In genomic region chr1:162878000-162878596, GRCh38 we compare ENCODE assay signal across 8 cellular contexts. TPM values are rescaled to one million over a fixed set of nuclear protein-coding genes. Genes with fewer than 3 reads are reported as not detected.
A peak's percentile ranks its signal among the peaks of the same experiment; 100 is the strongest.
DNase-seq lines count a peak whose midpoint lies in the region; ATAC-seq, FAIRE-seq and TF ChIP-seq lines count a peak whose summit lies in the region.

No MANE protein-coding gene starts in this region.

- H3K27me3 Mint-ChIP-seq in CD8-positive, alpha-beta T cell (ENCODE audit: low read depth) = peaks cover 30% of the 10 kb centered on the region

- in situ Hi-C loops in K562 (cut with MboI) = no loop called here

- no peak overlapping the region for H3K4me3 Mint-ChIP-seq in CD8-positive, alpha-beta T cell

- intact Hi-C loops in K562 (cut with micrococcal nuclease) = loop anchor here (1.0 kb wide), 2 partner anchors 296 to 437 kb away; no protein-coding TSS in a partner anchor
- intact Hi-C loops in CD8-positive, alpha-beta T cell (cut with DNase I, micrococcal nuclease) = no loop called here

- CTCF ChIA-PET in HEK293 (lab: Yijun Ruan, JAX) = interaction anchor here (0.7 to 2.4 kb wide), 27 partner anchors 9 to 437 kb away, joined by 3 to 37 read pairs (median 4); partner anchors contain the start of gene RGS4
- CTCF ChIA-PET in K562 (lab: Yijun Ruan, JAX; ENCODE audit: low intra/inter-chr PET ratio) = interaction anchor here (0.7 to 2.2 kb wide), 5 partner anchors 293 to 438 kb away, joined by 3 to 9 read pairs (median 4); no protein-coding TSS in a partner anchor
- CTCF ChIA-PET in CD8-positive, alpha-beta T cell (lab: Charles Lee) = no interaction called here

- peak; percentile 97 for TF ChIP-seq CTCF in D721Med (IDR thresholded peaks at IDR 0.05; ENCODE audit: insufficient read depth, missing control alignments)
- peak; percentile 73 for TF ChIP-seq CTCF in HEK293 (tag by site-specific recombination; IDR thresholded peaks at IDR 0.05)
- TF ChIP-seq CTCF in K562 (IDR thresholded peaks at IDR 0.05 in 2 of 3, conservative IDR thresholded peaks at IDR 0.05 in 1 of 3; ENCODE audit: insufficient read depth in 2 of 3, low read depth in 1 of 3, low read length in 3 of 3) = peak; percentile 77 to 88 (median 84)
- TF ChIP-seq CTCF in CD8-positive, alpha-beta T cell (IDR thresholded peaks at IDR 0.05) = no peak

- no peaks in the 10 kb centered on the region for H3K9me3 Mint-ChIP-seq in CD8-positive, alpha-beta T cell

- DNase-seq in D721Med (ENCODE audit: insufficient read length, low spot score) = no peak
- DNase-seq in NCI-H774 (lab: John Stamatoyannopoulos, UW) = peak; percentile 72
- DNase-seq in K562 (ENCODE audit: extremely low read depth in 1 of 4, low spot score in 3 of 4) = peak; percentile 36 to 67 (median 40)
- DNase-seq in iris pigment epithelial cell (ENCODE audit: low read depth) = peak; percentile 87
- DNase-seq in substantia nigra (lab: John Stamatoyannopoulos, UW) = peak in 30 of 49 donors; percentile 1 to 36 (median 16)
- DNase-seq in CD8-positive, alpha-beta T cell = no peak
- no peak for DNase-seq in T-helper 9 cell

- H3K4me3 ChIP-seq in HEK293 (ENCODE audit: low read depth, low read length) = no peak overlapping the region
- H3K4me3 ChIP-seq in K562 = no peak overlapping the region
- H3K4me3 ChIP-seq in CD8-positive, alpha-beta T cell (ENCODE audit: low read depth, low read length) = no peak overlapping the region

- H3K79me2 ChIP-seq in K562 (ENCODE audit: control insufficient read depth, insufficient read depth, low read length) = no peaks in the 10 kb centered on the region

- BruUV-seq in K562 (replicated peaks; lab: Mats Ljungman, UMichigan) = no TSS peak

- H3K4me2 ChIP-seq in K562 (ENCODE audit: insufficient read depth, low read length) = no peak overlapping the region

- FAIRE-seq in D721Med (lab: Jason Lieb, UNC) = peak; percentile 95
- peak; percentile 88 for FAIRE-seq in K562 (lab: Jason Lieb, UNC)

- no peaks in the 10 kb centered on the region for H3K9me3 ChIP-seq in HEK293 (ENCODE audit: control insufficient read depth, insufficient read depth, low read depth, low read length)
- H3K9me3 ChIP-seq in K562 (replicated peaks; ENCODE audit: control insufficient read depth, insufficient read depth, low read depth, low read length) = no peaks in the 10 kb centered on the region
- H3K9me3 ChIP-seq in CD8-positive, alpha-beta T cell (ENCODE audit: low read length) = no peaks in the 10 kb centered on the region

- no peaks in the 10 kb centered on the region for H3K4me1 ChIP-seq in HEK293 (ENCODE audit: control insufficient read depth, insufficient read depth, low read length)
- no peaks in the 10 kb centered on the region for H3K4me1 ChIP-seq in K562 (replicated peaks in 1 of 2; ENCODE audit: control insufficient read depth in 2 of 2, insufficient read depth in 2 of 2, low read length in 2 of 2)
- H3K4me1 ChIP-seq in CD8-positive, alpha-beta T cell (ENCODE audit: insufficient read depth, low read length) = no peaks in the 10 kb centered on the region

- TF ChIP-seq POLR2A in K562 (conservative IDR thresholded peaks at IDR 0.05) = no peak

- H3K36me3 ChIP-seq in HEK293 (ENCODE audit: control insufficient read depth in 2 of 2, insufficient read depth in 1 of 2, low read length in 2 of 2) (no peaks in the 10 kb centered on the region), K562 (ENCODE audit: control insufficient read depth, insufficient read depth, low read length) (no peaks in the 10 kb centered on the region)
- no peaks in the 10 kb centered on the region for H3K36me3 ChIP-seq in CD8-positive, alpha-beta T cell (ENCODE audit: insufficient read depth, low read length)

- H4K20me1 ChIP-seq in K562 (replicated peaks; ENCODE audit: control insufficient read depth, insufficient read depth, low read length) = no peaks in the 10 kb centered on the region

- H3K9ac ChIP-seq in K562 (ENCODE audit: insufficient read depth in 1 of 2, low read depth in 2 of 2, low read length in 2 of 2) = no peak overlapping the region

- no peaks in the 10 kb centered on the region for H3K4me1 Mint-ChIP-seq in CD8-positive, alpha-beta T cell (ENCODE audit: low read depth)

- 0% methylated on average over 4 of the region's 4 CpGs for WGBS in K562 (ENCODE audit: insufficient coverage, low coverage, missing lambda C conversion rate)

- peak; percentile 87 for ATAC-seq in K562
- ATAC-seq in CD8-positive, alpha-beta T cell = no peak

- no peaks in the 10 kb centered on the region for H3K9me1 ChIP-seq in K562 (ENCODE audit: control insufficient read depth, insufficient read depth, low read length)

- no peak for TF ChIP-seq EP300 in K562 (IDR thresholded peaks at IDR 0.05; ENCODE audit: low read length)

- H3K27ac ChIP-seq in HEK293 (ENCODE audit: extremely low read depth, low read depth, low read length) (no peak overlapping the region), K562 (ENCODE audit: extremely low read depth, low read depth, low read length) (no peak overlapping the region), substantia nigra (ENCODE audit: low read depth, low read length, poor library complexity, severe bottlenecking) (no peak overlapping the region)
- no peak overlapping the region for H3K27ac ChIP-seq in CD8-positive, alpha-beta T cell (ENCODE audit: low read depth, low read length)

- H3K27me3 ChIP-seq in K562 (ENCODE audit: control insufficient read depth in 2 of 2, insufficient read depth in 2 of 2, low read length in 2 of 2) = peaks cover 0 to 8% of the 10 kb centered on the region in 2 experiments; a peak in 2 of 5 replicates
- H3K27me3 ChIP-seq in CD8-positive, alpha-beta T cell (ENCODE audit: insufficient read depth, low read length) = peaks cover 3% of the 10 kb centered on the region

- no peak overlapping the region for H2AFZ ChIP-seq in K562 (ENCODE audit: low read depth, low read length)

- POLR2A ChIA-PET in HEK293 (lab: Yijun Ruan, JAX) = no interaction called here
- POLR2A ChIA-PET in K562 (lab: Yijun Ruan, JAX) = interaction anchor here (1.0 kb wide), 2 partner anchors 10 to 428 kb away, joined by 3 read pairs; no protein-coding TSS in a partner anchor
- POLR2A ChIA-PET in CD8-positive, alpha-beta T cell (lab: Charles Lee) = no interaction called here

- no peak overlapping the region for H3K27ac Mint-ChIP-seq in CD8-positive, alpha-beta T cell

- TF ChIP-seq RAD21 in K562 (CRISPR knock-in tag; conservative IDR thresholded peaks at IDR 0.05 in 1 of 2, IDR thresholded peaks at IDR 0.05 in 1 of 2) = peak; percentile 80 to 88

- H3K36me3 Mint-ChIP-seq in CD8-positive, alpha-beta T cell = no peaks in the 10 kb centered on the region

TF ChIP-seq in HEK293, 187 proteins besides CTCF, POLR2A, EP300 and RAD21:
- TF ChIP-seq ZNF654 (tag by site-specific recombination; IDR thresholded peaks at IDR 0.05; ENCODE audit: low read depth) (peak; percentile 91), ZNF2 (tag by site-specific recombination; IDR thresholded peaks at IDR 0.05) (peak; percentile 33; the same call in 1 of the 2 replicates), MZF1 (tag by site-specific recombination; IDR thresholded peaks at IDR 0.05; ENCODE audit: borderline replicate concordance) (no peak), ZNF658 (tag by site-specific recombination; IDR thresholded peaks at IDR 0.05) (no peak)

TF ChIP-seq in K562, 482 proteins besides CTCF, POLR2A, EP300 and RAD21:
- TF ChIP-seq SREBF1 (IDR thresholded peaks at IDR 0.05; ENCODE audit: borderline replicate concordance, low read depth, low read length) (no peak), STAG1 (CRISPR knock-in tag; IDR thresholded peaks at IDR 0.05; ENCODE audit: borderline replicate concordance) (peak; percentile 51; the same call in 1 of the 2 replicates), DEAF1 (CRISPR knock-in tag; IDR thresholded peaks at IDR 0.05) (peak; percentile 69), SMC3 (conservative IDR thresholded peaks at IDR 0.05; ENCODE audit: insufficient read depth, low read depth, low read length) (peak; percentile 64; the same call in 1 of the 2 replicates)

RNA-seq across cellular contexts. Expression of gene CCDC190, which starts 17.1 kb away (rescaled TPM):
- total RNA-seq in K562 (2011; cell fraction: chromatin; rRNA removed; ENCODE audit: low replicate concordance) = not detected in 2 replicates
- not detected in 2 replicates for total RNA-seq in K562 (2011; cell fraction: nucleolus; rRNA removed)
- not detected in 2 replicates for total RNA-seq in K562 (2011; cell fraction: nucleoplasm; rRNA removed)
- total RNA-seq in K562 (2014; rRNA removed) = not detected in 2 replicates
- not detected in 2 replicates for total RNA-seq in K562 (2014; rRNA removed; fragmentation: Illumina TruSeq; extraction: Trizol)
- total RNA-seq in K562 (2015; rRNA removed; fragmentation: Illumina TruSeq; extraction: Trizol) = not detected in 2 replicates
- not detected in 2 replicates for total RNA-seq in K562 (2021)
- not detected in 2 replicates for polyA plus RNA-seq in K562 (2011; rRNA removed)
- not detected in 2 replicates for polyA plus RNA-seq in K562 (2011; cell fraction: cytosol; rRNA removed)
- polyA plus RNA-seq in K562 (2011; cell fraction: nucleus; rRNA removed) = not detected in 2 replicates
- not detected in 2 replicates for polyA plus RNA-seq in K562 (2012)
- polyA plus RNA-seq in K562 (2014; fragmentation: Illumina TruSeq; extraction: Trizol) = not detected in 2 replicates
- polyA plus RNA-seq in K562 (2014; fragmentation: Nextera tagmentation; extraction: Ambion mirVana) = not detected
- not detected in 2 replicates for polyA plus RNA-seq in K562 (2014; rRNA removed)
- polyA minus RNA-seq in K562 (2011; rRNA and poly(A)+ RNA removed) = not detected in 2 replicates
- polyA minus RNA-seq in K562 (2011; cell fraction: cytosol; rRNA and poly(A)+ RNA removed) = not detected in 2 replicates
- not detected in 2 replicates for polyA minus RNA-seq in K562 (2011; cell fraction: nucleus; rRNA and poly(A)+ RNA removed)
- total RNA-seq in CD8-positive, alpha-beta T cell = not detected

Comparison
In these comparisons a context has a peak if more than half of its experiments do, and no peak if none do; other contexts are left out.
1. DNase-seq: peak in NCI-H774 (single experiment), K562 (4 of 4), iris pigment epithelial cell (single experiment) and substantia nigra (30 of 49); none in D721Med (single experiment), CD8-positive, alpha-beta T cell (0 of 7) and T-helper 9 cell (single experiment).